Comparison of ENCODE assay signal across 2 cellular contexts in the genomic region with DNA sequence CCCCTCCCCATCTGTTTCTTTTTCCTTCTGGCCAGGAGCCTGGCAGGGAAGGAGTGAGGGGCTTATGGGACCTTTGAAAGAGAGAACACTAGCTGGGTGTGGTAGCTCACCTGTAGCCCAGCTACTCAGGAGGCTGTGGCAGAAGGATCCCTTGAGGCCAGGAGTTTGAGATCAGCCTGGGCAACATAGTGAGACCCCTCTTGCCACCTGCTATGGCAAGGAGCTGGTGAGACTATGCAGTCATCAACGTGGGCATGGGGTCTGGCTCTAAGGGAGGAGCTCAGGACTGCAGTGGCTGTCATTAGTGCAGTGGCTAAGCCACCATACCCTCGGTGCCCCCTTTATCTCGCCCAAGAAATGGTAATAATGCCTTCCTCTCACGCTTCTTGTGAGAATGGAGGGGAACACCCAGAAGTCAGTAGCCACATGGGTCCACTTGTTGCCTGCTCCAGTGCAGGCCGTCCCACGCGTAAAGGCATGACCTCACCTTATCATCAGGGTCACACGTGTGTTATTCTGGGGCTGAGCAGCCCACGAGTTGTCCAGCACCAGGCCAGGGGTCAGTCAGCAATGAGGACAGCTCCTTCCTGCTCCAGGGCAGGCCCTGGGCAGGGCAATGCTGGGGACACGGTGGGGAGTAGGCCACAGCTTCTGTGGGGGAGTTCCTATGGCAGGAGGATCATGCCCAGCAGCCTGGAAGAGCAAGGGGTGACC.
A peak's percentile ranks its signal among the peaks of the same experiment; 100 is the strongest.
TF ChIP-seq lines count a peak whose summit lies in the region.

No MANE protein-coding gene starts in this region.

TF ChIP-seq in liver, 16 proteins besides CTCF, POLR2A, EP300 and RAD21:
- no peak for TF ChIP-seq EGR1 (IDR thresholded peaks at IDR 0.05; ENCODE audit: low read depth in 2 of 2)
- no peak for TF ChIP-seq NR2F2 (IDR thresholded peaks at IDR 0.05)
- TF ChIP-seq, protein P1, sequence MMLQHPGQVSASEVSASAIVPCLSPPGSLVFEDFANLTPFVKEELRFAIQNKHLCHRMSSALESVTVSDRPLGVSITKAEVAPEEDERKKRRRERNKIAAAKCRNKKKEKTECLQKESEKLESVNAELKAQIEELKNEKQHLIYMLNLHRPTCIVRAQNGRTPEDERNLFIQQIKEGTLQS (IDR thresholded peaks at IDR 0.05) = no peak
- TF ChIP-seq, protein P2, sequence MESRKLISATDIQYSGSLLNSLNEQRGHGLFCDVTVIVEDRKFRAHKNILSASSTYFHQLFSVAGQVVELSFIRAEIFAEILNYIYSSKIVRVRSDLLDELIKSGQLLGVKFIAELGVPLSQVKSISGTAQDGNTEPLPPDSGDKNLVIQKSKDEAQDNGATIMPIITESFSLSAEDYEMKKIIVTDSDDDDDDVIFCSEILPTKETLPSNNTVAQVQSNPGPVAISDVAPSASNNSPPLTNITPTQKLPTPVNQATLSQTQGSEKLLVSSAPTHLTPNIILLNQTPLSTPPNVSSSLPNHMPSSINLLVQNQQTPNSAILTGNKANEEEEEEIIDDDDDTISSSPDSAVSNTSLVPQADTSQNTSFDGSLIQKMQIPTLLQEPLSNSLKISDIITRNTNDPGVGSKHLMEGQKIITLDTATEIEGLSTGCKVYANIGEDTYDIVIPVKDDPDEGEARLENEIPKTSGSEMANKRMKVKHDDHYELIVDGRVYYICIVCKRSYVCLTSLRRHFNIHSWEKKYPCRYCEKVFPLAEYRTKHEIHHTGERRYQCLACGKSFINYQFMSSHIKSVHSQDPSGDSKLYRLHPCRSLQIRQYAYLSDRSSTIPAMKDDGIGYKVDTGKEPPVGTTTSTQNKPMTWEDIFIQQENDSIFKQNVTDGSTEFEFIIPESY (IDR thresholded peaks at IDR 0.05) = no peak
- TF ChIP-seq SP1 (IDR thresholded peaks at IDR 0.05) = no peak
- TF ChIP-seq TAF1 (conservative IDR thresholded peaks at IDR 0.05) = no peak
- no peak for TF ChIP-seq FOXA1 (IDR thresholded peaks at IDR 0.05)
- no peak for TF ChIP-seq HNF4G (IDR thresholded peaks at IDR 0.05)
- TF ChIP-seq, protein P3, sequence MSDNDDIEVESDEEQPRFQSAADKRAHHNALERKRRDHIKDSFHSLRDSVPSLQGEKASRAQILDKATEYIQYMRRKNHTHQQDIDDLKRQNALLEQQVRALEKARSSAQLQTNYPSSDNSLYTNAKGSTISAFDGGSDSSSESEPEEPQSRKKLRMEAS (IDR thresholded peaks at IDR 0.05) = no peak
- peak in 1 of 2 donors; percentile 40 for TF ChIP-seq HNF4A (conservative IDR thresholded peaks at IDR 0.05)
- TF ChIP-seq YY1 (IDR thresholded peaks at IDR 0.05) = no peak
- peak; percentile 36 to 61 for TF ChIP-seq RXRA (IDR thresholded peaks at IDR 0.05)
- TF ChIP-seq GABPA (IDR thresholded peaks at IDR 0.05 in 1 of 2, conservative IDR thresholded peaks at IDR 0.05 in 1 of 2) = no peak
- TF ChIP-seq JUND (IDR thresholded peaks at IDR 0.05) = no peak
- no peak for TF ChIP-seq FOXA2 (IDR thresholded peaks at IDR 0.05)

TF ChIP-seq in HepG2, 621 proteins besides CTCF, POLR2A, EP300 and RAD21:
- no peak for TF ChIP-seq TP53 (CRISPR knock-in tag; conservative IDR thresholded peaks at IDR 0.05)
- TF ChIP-seq CAMTA2 (CRISPR knock-in tag; IDR thresholded peaks at IDR 0.05; ENCODE audit: borderline replicate concordance) = no peak
- no peak for TF ChIP-seq SUZ12 (IDR thresholded peaks at IDR 0.05; ENCODE audit: low read depth, low read length)
- TF ChIP-seq ZNF660 (CRISPR knock-in tag; IDR thresholded peaks at IDR 0.05; ENCODE audit: borderline replicate concordance, low read depth) = no peak
- no peak for TF ChIP-seq ARNT2 (CRISPR knock-in tag; IDR thresholded peaks at IDR 0.05; ENCODE audit: low read depth)
- no peak for TF ChIP-seq ZNF577 (CRISPR knock-in tag; IDR thresholded peaks at IDR 0.05; ENCODE audit: borderline replicate concordance, low read depth)
- TF ChIP-seq CENPT (CRISPR knock-in tag; IDR thresholded peaks at IDR 0.05; ENCODE audit: low read depth) = no peak
- no peak for TF ChIP-seq THAP11 (CRISPR knock-in tag; IDR thresholded peaks at IDR 0.05)
- TF ChIP-seq ZNF496 (CRISPR knock-in tag; IDR thresholded peaks at IDR 0.05; ENCODE audit: insufficient replicate concordance) = no peak
- TF ChIP-seq, protein P4, sequence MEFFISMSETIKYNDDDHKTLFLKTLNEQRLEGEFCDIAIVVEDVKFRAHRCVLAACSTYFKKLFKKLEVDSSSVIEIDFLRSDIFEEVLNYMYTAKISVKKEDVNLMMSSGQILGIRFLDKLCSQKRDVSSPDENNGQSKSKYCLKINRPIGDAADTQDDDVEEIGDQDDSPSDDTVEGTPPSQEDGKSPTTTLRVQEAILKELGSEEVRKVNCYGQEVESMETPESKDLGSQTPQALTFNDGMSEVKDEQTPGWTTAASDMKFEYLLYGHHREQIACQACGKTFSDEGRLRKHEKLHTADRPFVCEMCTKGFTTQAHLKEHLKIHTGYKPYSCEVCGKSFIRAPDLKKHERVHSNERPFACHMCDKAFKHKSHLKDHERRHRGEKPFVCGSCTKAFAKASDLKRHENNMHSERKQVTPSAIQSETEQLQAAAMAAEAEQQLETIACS (CRISPR knock-in tag; IDR thresholded peaks at IDR 0.05) = no peak
- TF ChIP-seq ZNF564 (CRISPR knock-in tag; IDR thresholded peaks at IDR 0.05) = no peak
- no peak for TF ChIP-seq SRY (CRISPR knock-in tag; IDR thresholded peaks at IDR 0.05)
